In the genomic region with DNA sequence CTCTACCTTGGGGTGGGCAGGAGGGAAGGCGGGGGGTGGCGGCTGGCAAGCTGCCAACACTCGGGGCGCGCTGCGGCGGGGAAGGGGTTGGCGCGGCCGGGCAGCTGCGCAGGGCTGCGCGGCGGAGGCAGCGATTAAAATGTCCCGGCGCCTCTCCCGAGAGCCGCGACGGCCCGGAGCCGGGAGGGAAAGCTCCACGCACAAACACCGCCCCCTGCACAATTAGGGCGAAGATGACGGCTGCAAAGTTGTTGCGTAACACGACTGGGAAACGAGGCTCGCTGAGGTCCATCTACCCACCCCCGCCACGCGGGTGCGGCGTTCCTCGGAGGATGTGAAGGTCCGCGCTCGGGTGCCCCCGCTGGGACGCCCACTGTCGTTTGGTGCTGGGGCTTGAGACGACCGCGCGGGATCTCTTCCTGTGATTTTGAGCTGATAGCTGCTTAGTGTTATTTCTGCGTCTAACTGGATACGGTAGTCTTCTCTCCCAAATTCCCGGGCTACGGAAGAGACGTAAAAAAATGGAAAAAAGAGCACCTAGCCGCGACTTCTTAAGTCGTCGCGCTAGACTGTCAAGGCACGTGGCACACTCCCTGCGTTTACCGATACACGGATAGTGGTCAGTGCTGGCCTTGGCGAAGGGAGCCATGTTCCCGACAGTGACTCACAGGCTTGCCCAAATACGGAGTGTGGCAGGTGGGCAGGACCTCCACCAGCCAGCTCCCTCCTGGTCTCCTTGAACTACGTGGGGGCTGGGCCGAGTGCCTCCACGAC, we compare ENCODE assay signal across 7 cellular contexts. TPM values are rescaled to one million over a fixed set of nuclear protein-coding genes. Genes with fewer than 3 reads are reported as not detected.
A peak's percentile ranks its signal among the peaks of the same experiment; 100 is the strongest.
DNase-seq lines count a peak whose midpoint lies in the region; ATAC-seq and TF ChIP-seq lines count a peak whose summit lies in the region.

No MANE protein-coding gene starts in this region.

- DNase-seq in Peyer's patch (peak; percentile 84 to 92 (median 84)), activated gamma-delta T cell treated with Interleukin-2 at 50 U/mL for 16 hours (peak; percentile 50), fibroblast of villous mesenchyme (ENCODE audit: low read depth) (peak; percentile 95)

- no peaks in the 10 kb centered on the region for H3K27me3 ChIP-seq in Peyer's patch
- H3K27me3 ChIP-seq in stomach smooth muscle (ENCODE audit: control insufficient read depth in 1 of 2, insufficient read depth in 2 of 2, low read length in 2 of 2) = no peaks in the 10 kb centered on the region

- peak; percentile 16 for ATAC-seq in HG02981 (IDR thresholded peaks at IDR 0.05; ENCODE audit: unreplicated experiment)

- peaks cover 0 to 22% (median 8%) of the 10 kb centered on the region in 4 donors for H3K4me1 ChIP-seq in Peyer's patch
- H3K4me1 ChIP-seq in stomach smooth muscle (ENCODE audit: control insufficient read depth, insufficient read depth, low read length) = peaks cover 24% of the 10 kb centered on the region

- peak overlapping the region; percentile 83 to 99 (median 93) for H3K27ac ChIP-seq in Peyer's patch
- peak overlapping the region; percentile 93 for H3K27ac ChIP-seq in stomach smooth muscle (ENCODE audit: low read length)

- no peaks in the 10 kb centered on the region for H3K9me3 Mint-ChIP-seq in nephron

- H3K4me3 Mint-ChIP-seq in nephron = peak overlapping the region; percentile 83 to 95 (median 85)

- H3K4me3 ChIP-seq in Peyer's patch (peak overlapping the region; percentile 65 to 96 (median 76)), fibroblast of villous mesenchyme (ENCODE audit: low read depth, low read length) (peak overlapping the region; percentile 69), stomach smooth muscle (ENCODE audit: low read length in 2 of 2) (peak overlapping the region; percentile 63 to 85)

- TF ChIP-seq CTCF in GM12872 (IDR thresholded peaks at IDR 0.05; ENCODE audit: insufficient read depth, low read depth, low read length) = peak; percentile 19; the same call in 1 of the 3 replicates
- peak in 2 of 6 experiments; percentile 7 to 18 for TF ChIP-seq CTCF in Peyer's patch (IDR thresholded peaks at IDR 0.05)
- TF ChIP-seq CTCF in fibroblast of villous mesenchyme (IDR thresholded peaks at IDR 0.05; ENCODE audit: insufficient read depth, low read depth, low read length) = peak; percentile 11
- TF ChIP-seq CTCF in nephron (IDR thresholded peaks at IDR 0.05; ENCODE audit: unreplicated experiment in 3 of 3) = no peak

- H3K9me3 ChIP-seq in Peyer's patch (no peaks in the 10 kb centered on the region), stomach smooth muscle (ENCODE audit: control insufficient read depth in 2 of 2, low read length in 2 of 2) (no peaks in the 10 kb centered on the region)

- peaks cover 33% of the 10 kb centered on the region for H3K4me1 Mint-ChIP-seq in nephron

- H3K27ac Mint-ChIP-seq in nephron = peak overlapping the region; percentile 76 to 84 (median 82)

- H3K27me3 Mint-ChIP-seq in nephron (ENCODE audit: low read depth) = peaks cover 39% of the 10 kb centered on the region

- no peaks in the 10 kb centered on the region for H3K36me3 Mint-ChIP-seq in nephron (ENCODE audit: low read depth)

- H3K36me3 ChIP-seq in Peyer's patch = no peaks in the 10 kb centered on the region
- H3K36me3 ChIP-seq in stomach smooth muscle (ENCODE audit: control insufficient read depth in 2 of 2, insufficient read depth in 2 of 2, low read length in 2 of 2) = no peaks in the 10 kb centered on the region

- peak; percentile 11 to 35 for TF ChIP-seq POLR2A in Peyer's patch (IDR thresholded peaks at IDR 0.05)

- peak overlapping the region; percentile 91 to 95 for H3K9ac ChIP-seq in stomach smooth muscle (ENCODE audit: low read length in 2 of 2)

RNA-seq across cellular contexts. Expression of gene NFIL3, which starts 1.0 kb away (rescaled TPM):
- total RNA-seq in Peyer's patch (10 to 100 TPM; 14.0 to 31.4 (median 20.4) TPM), fibroblast of villous mesenchyme (15.5 and 18.1 TPM in 2 replicates)

Comparison
In these comparisons a context has a peak if more than half of its experiments do, and no peak if none do; other contexts are left out.
1. Peak in every context shown above with its lines: DNase-seq, ATAC-seq, H3K4me3 ChIP-seq and H3K27ac ChIP-seq.
2. CTCF ChIP-seq: peak in GM12872 (single experiment) and fibroblast of villous mesenchyme (single experiment); none in nephron (0 of 3).